In the genomic region with DNA sequence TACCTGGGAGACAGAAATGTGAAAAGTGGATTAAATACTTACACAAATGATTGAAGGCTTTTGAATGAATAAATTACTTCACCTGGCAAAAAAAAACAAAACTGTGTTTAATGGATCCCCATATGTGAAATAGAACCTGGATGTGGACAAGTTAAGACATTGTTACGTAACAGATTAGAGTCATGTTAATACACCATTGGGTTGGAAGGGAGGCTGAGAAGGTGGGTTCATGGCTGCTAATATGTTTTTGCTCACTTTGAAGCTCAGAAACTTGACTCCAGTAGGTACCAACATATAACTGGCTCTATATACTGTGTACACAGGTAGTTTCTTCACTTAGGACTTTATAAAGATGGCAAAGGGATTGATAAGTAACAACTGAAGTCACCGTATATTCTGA, we compare ENCODE assay signal across 17 cellular contexts.
"Had no signal": no experiment of that assay in that cellular context is flagged by ENCODE, and none has a peak within 500 bp of the region (broad histone marks: within the 10 kb centered on the region; RNA-seq: fewer than 3 reads in every experiment).

No MANE protein-coding gene starts in this region.

- H3K27ac ChIP-seq: lower lobe of right lung, prostate gland, skin epidermis, thoracic aorta, tibial nerve, upper lobe of left lung had no signal

- H3K27me3 ChIP-seq: tibial nerve, upper lobe of left lung had no signal

- ATAC-seq: effector memory CD8-positive, alpha-beta T cell; left ventricle myocardium superior; lower lobe of right lung; naive thymus-derived CD8-positive, alpha-beta T cell; right cardiac atrium; stimulated activated naive B cell treated with anti-CD40 and anti-IgM and Interleukin-4, amounts not matched to agents 10 μg/mL and 1 μg/mL and 100 μg/mL, for 72 hours had no signal

- H3K36me3 ChIP-seq: lower lobe of right lung, prostate gland, thoracic aorta, tibial nerve, upper lobe of left lung had no signal

- DNase-seq: cortex of kidney; effector memory CD8-positive, alpha-beta T cell; head of caudate nucleus; left ventricle myocardium superior; lower lobe of right lung; naive thymus-derived CD8-positive, alpha-beta T cell; nephron progenitor cell; nucleus accumbens; right cardiac atrium; stimulated activated CD4-positive, alpha-beta T cell treated with anti-CD3 and anti-CD28 coated beads, Interleukin-15, amount 100 ng/mL, for 24 hours; stimulated activated CD4-positive, alpha-beta T cell treated with anti-CD3 and anti-CD28 coated beads, Interleukin-2, amount 100 ng/mL, for 48 hours; stimulated activated naive B cell treated with anti-CD40 and anti-IgM and Interleukin-4, amounts not matched to agents 10 μg/mL and 1 μg/mL and 100 μg/mL, for 72 hours; upper lobe of left lung had no signal

- H3K4me1 ChIP-seq: lower lobe of right lung, prostate gland, tibial nerve, upper lobe of left lung had no signal

- H3K9me3 ChIP-seq: lower lobe of right lung, prostate gland, thoracic aorta, tibial nerve, upper lobe of left lung had no signal

- H3K4me3 ChIP-seq: lower lobe of right lung, prostate gland, skin epidermis, thoracic aorta, tibial nerve, upper lobe of left lung had no signal
